Comparison of ENCODE assay signal across 29 cellular contexts in the genomic region with DNA sequence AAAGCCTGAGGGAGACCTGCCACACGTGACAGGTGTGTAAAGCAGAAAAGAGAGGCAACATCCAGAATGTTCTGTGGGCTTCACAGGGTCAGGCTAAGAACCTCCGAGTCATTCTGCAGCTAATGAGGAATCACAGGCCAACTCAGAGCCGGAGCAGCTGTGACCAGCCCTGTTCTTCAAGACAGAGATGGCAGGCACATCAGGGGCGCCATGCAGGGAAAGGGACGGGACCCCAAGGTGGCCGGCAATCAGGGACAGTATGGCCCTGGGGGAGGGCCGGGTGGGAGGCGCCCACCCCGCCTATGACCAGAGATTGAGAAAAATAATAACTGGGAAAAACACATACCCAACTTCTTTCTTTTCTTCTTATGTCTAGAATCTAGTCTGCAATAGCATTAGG.
"Had no signal": no experiment of that assay in that cellular context is flagged by ENCODE, and none has a peak within 500 bp of the region (broad histone marks: within the 10 kb centered on the region; RNA-seq: fewer than 3 reads in every experiment).

No MANE protein-coding gene starts in this region.

- H3K36me3 ChIP-seq: ascending aorta, cardiac muscle cell had no signal

- H3K4me1 ChIP-seq: ascending aorta had no signal

- ATAC-seq: activated CD8-positive, alpha-beta memory T cell treated with anti-CD3 and anti-CD28 coated beads, Interleukin-2, amount 10 ng/mL, durations not matched to agents 7 days and 5 days; activated CD8-positive, alpha-beta T cell treated with anti-CD3 and anti-CD28 coated beads, Interleukin-2, amount 10 ng/mL, durations not matched to agents 7 days and 5 days; T-cell had no signal

- DNase-seq: activated B cell treated with CpG ODN at 0.5 μM for 24 hours; activated CD4-positive, alpha-beta memory T cell treated with anti-CD3 and anti-CD28 coated beads, Interleukin-2, amount 10 ng/mL, durations not matched to agents 7 days and 5 days; activated CD4-positive, alpha-beta T cell treated with anti-CD3 and anti-CD28 coated beads for 4 hours; activated CD4-positive, alpha-beta T cell treated with anti-CD3 and anti-CD28 coated beads, Interleukin-2, amount 10 ng/mL, durations not matched to agents 24 days and 14 days; activated CD4-positive, alpha-beta T cell treated with anti-CD3 and anti-CD28 coated beads, Interleukin-2, amount 50 U/mL, for 48 hours; activated CD4-positive, CD25-positive, alpha-beta regulatory T cell treated with anti-CD3 and anti-CD28 coated beads, Interleukin-2, amount 50 U/mL, for 72 hours; activated CD8-positive, alpha-beta memory T cell treated with anti-CD3 and anti-CD28 coated beads for 24 hours; activated CD8-positive, alpha-beta memory T cell treated with anti-CD3 and anti-CD28 coated beads, Interleukin-2, amount 10 ng/mL, durations not matched to agents 7 days and 5 days; activated CD8-positive, alpha-beta memory T cell treated with anti-CD3 and anti-CD28 coated beads, Interleukin-2, amount 50 U/mL, for 48 hours; activated CD8-positive, alpha-beta T cell treated with anti-CD3 and anti-CD28 coated beads, Interleukin-2, amount 10 ng/mL, durations not matched to agents 7 days and 5 days; activated effector memory CD4-positive, alpha-beta T cell treated with Interleukin-2 at 50 U/mL for 16 hours; activated gamma-delta T cell; activated naive CD4-positive, alpha-beta T cell treated with anti-CD3 and anti-CD28 coated beads, Interleukin-2, amount 10 ng/mL, durations not matched to agents 7 days and 5 days; activated naive CD4-positive, alpha-beta T cell treated with Interleukin-2 at 50 U/mL for 16 hours; activated naive CD8-positive, alpha-beta T cell treated with anti-CD3 and anti-CD28 coated beads, Interleukin-2, amount 10 ng/mL, durations not matched to agents 7 days and 5 days; activated naive CD8-positive, alpha-beta T cell treated with anti-CD3 and anti-CD28 coated beads, Interleukin-2, amount 50 U/mL, for 24 hours; activated T-cell treated with anti-CD3 and anti-CD28 coated beads, Interleukin-2, amount 50 U/mL, for 24 hours; activated T-cell treated with anti-CD3 and anti-CD28 coated beads, Interleukin-2, amount 50 U/mL, for 48 hours; amygdala; anterior cingulate cortex; caudate nucleus; T-cell; T-helper 2 cell; T-helper 9 cell had no signal

- H3K9me3 ChIP-seq: ascending aorta had no signal

- FAIRE-seq: bronchial epithelial cell, TTC549 had no signal

- H3K4me3 ChIP-seq: ascending aorta, cardiac muscle cell had no signal

- H3K27ac ChIP-seq: ascending aorta, cardiac muscle cell, VCaP had no signal

- H3K27me3 ChIP-seq: ascending aorta, cardiac muscle cell had no signal
